ENCODE assay signal across 29 cellular contexts in the genomic region with DNA sequence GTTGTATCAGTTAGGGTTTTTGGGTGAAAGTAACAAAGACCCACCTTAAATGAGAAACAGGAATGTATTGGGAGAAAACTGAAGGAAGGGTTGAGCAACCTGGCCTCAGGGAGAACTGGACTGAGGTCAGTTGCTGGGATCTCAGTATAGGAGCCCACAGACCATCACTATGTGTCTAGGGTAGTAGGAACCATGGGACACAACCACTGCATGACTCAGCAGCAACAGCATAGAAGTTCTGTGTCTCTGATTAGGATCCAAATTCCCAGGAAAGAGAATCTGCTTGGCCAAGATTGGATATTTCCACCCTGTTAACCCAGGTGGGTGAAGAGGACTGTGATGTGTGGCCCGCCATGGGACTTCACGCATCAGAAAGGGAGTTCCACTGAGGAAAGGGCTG.
"Had no signal": no experiment of that assay in that cellular context is flagged by ENCODE, and none has a peak within 500 bp of the region (broad histone marks: within the 10 kb centered on the region; RNA-seq: fewer than 3 reads in every experiment).

No MANE protein-coding gene starts in this region.

- H2AFZ ChIP-seq: neural progenitor cell, parathyroid adenoma had no signal

- H3K27ac ChIP-seq: left lung, lower lobe of right lung, neural progenitor cell, neutrophil, parathyroid adenoma, psoas muscle, right atrium auricular region, right lobe of liver, skin epidermis, stomach, testis, thyroid gland, transverse colon, upper lobe of right lung had no signal

- H3K36me3 ChIP-seq: left lung, lower lobe of right lung, neural progenitor cell, neutrophil, right atrium auricular region, right lobe of liver, stomach, thyroid gland, transverse colon, upper lobe of right lung had no signal

- H3K4me3 ChIP-seq: left lung, lower lobe of right lung, neural progenitor cell, psoas muscle, right atrium auricular region, right lobe of liver, skin epidermis, stomach, testis, thyroid gland, transverse colon, upper lobe of right lung had no signal

- H3K9ac ChIP-seq: neural progenitor cell, parathyroid adenoma had no signal

- H3K79me2 ChIP-seq: parathyroid adenoma had no signal

- H3K27me3 ChIP-seq: left lung, neural progenitor cell, neutrophil, right atrium auricular region, right lobe of liver, stomach, testis, thyroid gland, transverse colon, upper lobe of right lung had no signal

- H3K4me1 ChIP-seq: left lung, lower lobe of right lung, parathyroid adenoma, right lobe of liver, stomach, testis, thyroid gland, upper lobe of right lung had no signal

- H3K4me2 ChIP-seq: neural progenitor cell had no signal

- H3K9me3 ChIP-seq: left lung, lower lobe of right lung, neutrophil, psoas muscle, right atrium auricular region, right lobe of liver, stomach, testis, thyroid gland, transverse colon, upper lobe of right lung had no signal

- DNase-seq: hypothalamus; immature natural killer cell; kidney; left colon; left lung; lower lobe of right lung; mammary epithelial cell; mesenchymal stem cell; natural killer cell; nephron progenitor cell; occipital lobe; psoas muscle; right lobe of liver; stimulated activated CD4-positive, alpha-beta T cell treated with anti-CD3 and anti-CD28 coated beads, Interleukin-12 subunit alpha, Interleukin-12 subunit beta, amount 100 ng/mL, for 4 hours; stimulated activated CD4-positive, alpha-beta T cell treated with anti-CD3 and anti-CD28 coated beads, Interleukin-15, amount 100 ng/mL, for 24 hours; stimulated activated CD4-positive, alpha-beta T cell treated with anti-CD3 and anti-CD28 coated beads, Interleukin-2, amount 100 ng/mL, for 24 hours; stimulated activated CD4-positive, alpha-beta T cell treated with anti-CD3 and anti-CD28 coated beads, Interleukin-4, amount 100 ng/mL, for 1 hour; stimulated activated naive B cell treated with anti-CD40 and anti-IgM and Interleukin-4, amounts not matched to agents 10 μg/mL and 1 μg/mL and 100 μg/mL, for 72 hours; stimulated activated naive CD8-positive, alpha-beta T cell treated with anti-CD3 and anti-CD28 coated beads, Interleukin-15, Interleukin-2, amounts not matched to agents 100 U/mL and 50 U/mL, for 24 hours; stomach; testis; thyroid gland; transverse colon; upper lobe of right lung had no signal
